In the genomic region with DNA sequence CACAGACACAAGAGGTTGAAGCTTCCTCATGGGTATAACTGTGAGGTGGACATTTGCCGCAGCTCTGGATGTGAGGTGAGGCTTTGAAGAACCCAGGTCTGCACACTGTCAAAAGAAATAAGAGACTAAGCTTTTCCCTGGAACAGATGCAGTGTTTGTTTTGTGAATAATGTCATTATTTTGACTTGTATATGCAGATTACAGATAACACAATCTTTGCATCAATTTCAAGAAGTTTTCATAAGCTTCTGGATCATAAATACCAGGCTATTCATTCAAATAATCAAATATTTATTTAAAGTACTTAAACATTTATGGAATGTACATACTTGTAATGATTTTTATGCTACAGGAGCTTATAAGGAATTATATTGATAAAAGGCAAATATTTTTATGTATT, we compare ENCODE assay signal across 9 cellular contexts.
"Had no signal": no experiment of that assay in that cellular context is flagged by ENCODE, and none has a peak within 500 bp of the region (broad histone marks: within the 10 kb centered on the region; RNA-seq: fewer than 3 reads in every experiment).

No MANE protein-coding gene starts in this region.

- H3K36me3 ChIP-seq: HAP-1 had no signal

- H3K4me3 ChIP-seq: GM23248, HAP-1 had no signal

- H3K4me1 Mint-ChIP-seq: IgD-negative memory B cell had no signal

- ATAC-seq: HCT116, HepG2 had no signal

- H3K27me3 Mint-ChIP-seq: IgD-negative memory B cell had no signal

- H2AFZ ChIP-seq: GM23248 had no signal

- H3K27ac Mint-ChIP-seq: HFFc6, IgD-negative memory B cell had no signal

- DNase-seq: GM23248, GOT3, H7, HFFc6 had no signal

- H3K9ac ChIP-seq: GM23248 had no signal

- H3K4me1 ChIP-seq: HAP-1 had no signal

- H3K4me3 Mint-ChIP-seq: HFFc6, IgD-negative memory B cell had no signal

- H3K27ac ChIP-seq: GM23248, HL-60 had no signal

- H3K9me3 ChIP-seq: HAP-1 had no signal
